10 cellular contexts compared by ENCODE assay signal in genomic region chr7:100582041-100582579, GRCh38. TPM values are rescaled to one million over a fixed set of nuclear protein-coding genes. Genes with fewer than 3 reads are reported as not detected.
DNase-seq lines count a peak whose midpoint lies in the region; ATAC-seq and TF ChIP-seq lines count a peak whose summit lies in the region.
"Had no signal": no experiment of that assay in that cellular context is flagged by ENCODE, and none has a peak within 500 bp of the region (broad histone marks: within the 10 kb centered on the region; RNA-seq: fewer than 3 reads in every experiment).

No MANE protein-coding gene starts in this region.

- no peak for ATAC-seq in effector memory CD8-positive, alpha-beta T cell (replicated peaks)
- ATAC-seq in GM19328 (IDR thresholded peaks at IDR 0.05; ENCODE audit: unreplicated experiment), result no peak

- TF ChIP-seq CTCF in CD14-positive monocyte (IDR thresholded peaks at IDR 0.05) (no peak), nephron (IDR thresholded peaks at IDR 0.05; ENCODE audit: unreplicated experiment in 3 of 3) (no peak)

- H3K27ac ChIP-seq in caudate nucleus (ENCODE audit: low read depth, low read length), result no peak overlapping the region

- intact Hi-C loops in CD14-positive monocyte (cut with micrococcal nuclease), result loop anchor here in 1 of 2 donors (10.0 kb wide), 1 partner anchor 663 kb away; the partner anchor contains the start of gene FIS1

- H3K27ac Mint-ChIP-seq in CD14-positive monocyte (peak overlapping the region in 4 of 7 donors; percentile 84 to 98 (median 94)), IgD-negative memory B cell (peak overlapping the region; percentile 89 to 98 (median 98)), nephron (peak overlapping the region in 1 of 3 experiments; percentile 97)
- peak overlapping the region; percentile 94 to 95 for H3K27ac Mint-ChIP-seq in effector memory CD8-positive, alpha-beta T cell

- H3K4me3 Mint-ChIP-seq in CD14-positive monocyte (peak overlapping the region; percentile 93 to 99), IgD-negative memory B cell (peak overlapping the region in 2 of 4 donors; percentile 3 to 46), nephron (peak overlapping the region; percentile 37 to 61 (median 59))
- peak overlapping the region; percentile 97 to 98 for H3K4me3 Mint-ChIP-seq in effector memory CD8-positive, alpha-beta T cell

- DNase-seq in CD14-positive monocyte (ENCODE audit: low spot score) (no peak), caudate nucleus (lab: John Stamatoyannopoulos, UW) (no peak), OCI-M1 (lab: John Stamatoyannopoulos, UW) (no peak), mesenteric fat pad (ENCODE audit: low spot score) (no peak)
- DNase-seq in effector memory CD8-positive, alpha-beta T cell, result no peak
- DNase-seq: NCI-H1436; stimulated activated CD4-positive, alpha-beta T cell treated with anti-CD3 and anti-CD28 coated beads, Interleukin-1b, Interleukin-23, amount 100 ng/mL, for 48 hours had no signal

- H3K27me3 Mint-ChIP-seq in CD14-positive monocyte (ENCODE audit: low read depth in 3 of 3) (peaks cover 1 to 2% (median 1%) of the 10 kb centered on the region in 3 donors), IgD-negative memory B cell (no peaks in the 10 kb centered on the region), nephron (ENCODE audit: low read depth) (no peaks in the 10 kb centered on the region)
- no peaks in the 10 kb centered on the region for H3K27me3 Mint-ChIP-seq in effector memory CD8-positive, alpha-beta T cell

- H3K36me3 Mint-ChIP-seq in CD14-positive monocyte (peaks cover 5 to 17% of the 10 kb centered on the region in 2 donors), IgD-negative memory B cell (peaks cover 3% of the 10 kb centered on the region), nephron (ENCODE audit: low read depth) (peaks cover 5% of the 10 kb centered on the region)
- peaks cover 37% of the 10 kb centered on the region for H3K36me3 Mint-ChIP-seq in effector memory CD8-positive, alpha-beta T cell (ENCODE audit: insufficient read depth)

- H3K4me1 Mint-ChIP-seq in CD14-positive monocyte, result peaks cover 38% of the 10 kb centered on the region
- peaks cover 9 to 20% (median 17%) of the 10 kb centered on the region in 3 donors for H3K4me1 Mint-ChIP-seq in IgD-negative memory B cell
- H3K4me1 Mint-ChIP-seq in effector memory CD8-positive, alpha-beta T cell (ENCODE audit: low read depth in 2 of 2), result peaks cover 33 to 36% of the 10 kb centered on the region in 2 donors
- peaks cover 16% of the 10 kb centered on the region for H3K4me1 Mint-ChIP-seq in nephron

- H3K9me3 Mint-ChIP-seq in CD14-positive monocyte (peaks cover 0 to 3% (median 0%) of the 10 kb centered on the region in 7 donors), IgD-negative memory B cell (no peaks in the 10 kb centered on the region), nephron (no peaks in the 10 kb centered on the region)
- H3K9me3 Mint-ChIP-seq in effector memory CD8-positive, alpha-beta T cell, result no peaks in the 10 kb centered on the region

RNA-seq across cellular contexts. Expression of gene LRCH4, which starts 3.8 kb away (rescaled TPM):
- polyA plus RNA-seq in CD14-positive monocyte (100 to 1,000 TPM; 132 to 134 TPM), IgD-negative memory B cell (160 TPM)
- 41.8 TPM for total RNA-seq in mesenteric fat pad

RNA-seq across cellular contexts. Expression of gene FBXO24, which starts 4.0 kb away (rescaled TPM):
- polyA plus RNA-seq in CD14-positive monocyte (under 1 TPM; 0.42 to 0.69 TPM), IgD-negative memory B cell (0.36 TPM)
- not detected for total RNA-seq in mesenteric fat pad

RNA-seq across cellular contexts. Expression of gene SAP25, which starts 8.4 kb away (rescaled TPM):
- polyA plus RNA-seq in CD14-positive monocyte, result not detected
- polyA plus RNA-seq in IgD-negative memory B cell, result 0.73 TPM
- 2.3 TPM for total RNA-seq in mesenteric fat pad

RNA-seq across cellular contexts. Expression of gene PCOLCE, which starts 20.1 kb away (rescaled TPM):
- polyA plus RNA-seq in CD14-positive monocyte (under 1 TPM; 0.18 to 0.58 TPM), IgD-negative memory B cell (0.98 TPM)
- total RNA-seq in mesenteric fat pad, result 66.4 TPM

RNA-seq across cellular contexts. Expression of gene MOSPD3, which starts 30.2 kb away (rescaled TPM):
- polyA plus RNA-seq in CD14-positive monocyte, result 10 to 100 TPM; 12.7 to 13.3 TPM
- polyA plus RNA-seq in IgD-negative memory B cell, result 14.4 TPM
- total RNA-seq in mesenteric fat pad, result 12.9 TPM
